In genomic region chr3:27639271-27639670, GRCh38 we compare ENCODE assay signal across 17 cellular contexts.
A peak's percentile ranks its signal among the peaks of the same experiment; 100 is the strongest.
DNase-seq lines count a peak whose midpoint lies in the region; ATAC-seq lines count a peak whose summit lies in the region.
"Had no signal": no experiment of that assay in that cellular context is flagged by ENCODE, and none has a peak within 500 bp of the region (broad histone marks: within the 10 kb centered on the region; RNA-seq: fewer than 3 reads in every experiment).

No MANE protein-coding gene starts in this region.

- H3K9ac ChIP-seq in mesendoderm (ENCODE audit: low read length) = no peak overlapping the region

- intact Hi-C loops in sciatic nerve (cut with DNase I) = no loop called here

- H3K36me3 Mint-ChIP-seq in CD8-positive, alpha-beta memory T cell = no peaks in the 10 kb centered on the region
- H3K36me3 Mint-ChIP-seq in T-helper 2 cell treated with Interferon-gamma antibody and Interleukin-4, amounts not matched to agents 5 μg/mL and 100 μg/mL, for 36 hours (ENCODE audit: low read depth) = peaks cover 3% of the 10 kb centered on the region
- no peaks in the 10 kb centered on the region for H3K36me3 Mint-ChIP-seq in memory B cell

- H3K4me3 ChIP-seq in CD8-positive, alpha-beta memory T cell (ENCODE audit: low read length) = peak overlapping the region; percentile 12
- no peak overlapping the region for H3K4me3 ChIP-seq in Jurkat, Clone E6-1 (ENCODE audit: low read length)
- H3K4me3 ChIP-seq in mesendoderm (ENCODE audit: low read length) = no peak overlapping the region
- H3K4me3 ChIP-seq: heart left ventricle, left ventricle myocardium inferior, thoracic aorta had no signal

- peak overlapping the region; percentile 67 to 98 (median 88) for H3K27ac Mint-ChIP-seq in CD8-positive, alpha-beta memory T cell
- peak overlapping the region; percentile 73 for H3K27ac Mint-ChIP-seq in T-helper 2 cell treated with Interferon-gamma antibody and Interleukin-4, amounts not matched to agents 5 μg/mL and 100 μg/mL, for 36 hours
- peak overlapping the region; percentile 60 for H3K27ac Mint-ChIP-seq in memory B cell

- H3K4ac ChIP-seq in mesendoderm (ENCODE audit: low read depth, low read length) = no peak overlapping the region

- no CpG with 5 or more reads among the region's 2 CpGs for WGBS in mesendoderm (ENCODE audit: extremely low coverage, insufficient coverage, low lambda C conversion rate)

- CTCF ChIA-PET in CD8-positive, alpha-beta memory T cell (lab: Charles Lee) = no interaction called here

- H3K23ac ChIP-seq in mesendoderm (ENCODE audit: low read length) = no peak overlapping the region

- H3K9me3 ChIP-seq in CD8-positive, alpha-beta memory T cell (ENCODE audit: low read length) = no peaks in the 10 kb centered on the region
- H3K9me3 ChIP-seq: heart left ventricle, left ventricle myocardium inferior, thoracic aorta had no signal

- no peak overlapping the region for H3K18ac ChIP-seq in mesendoderm (ENCODE audit: low read length)

- H3K4me1 Mint-ChIP-seq in CD8-positive, alpha-beta memory T cell = peaks cover 15 to 32% (median 31%) of the 10 kb centered on the region in 3 donors
- H3K4me1 Mint-ChIP-seq in T-helper 2 cell treated with Interferon-gamma antibody and Interleukin-4, amounts not matched to agents 5 μg/mL and 100 μg/mL, for 36 hours (ENCODE audit: low read depth) = peaks cover 16% of the 10 kb centered on the region
- peaks cover 6% of the 10 kb centered on the region for H3K4me1 Mint-ChIP-seq in memory B cell

- no peak overlapping the region for H4K5ac ChIP-seq in mesendoderm (ENCODE audit: low read length)

- peak in 3 of 5 donors; percentile 34 to 51 (median 34) for DNase-seq in CD8-positive, alpha-beta memory T cell
- DNase-seq in Jurkat, Clone E6-1 (ENCODE audit: low read depth, low spot score) = peak; percentile 68
- peak; percentile 10 for DNase-seq in T-helper 2 cell treated with Interferon-gamma antibody and Interleukin-4, amounts not matched to agents 5 μg/mL and 100 μg/mL, for 36 hours (ENCODE audit: low spot score)
- DNase-seq in memory B cell (ENCODE audit: low spot score in 2 of 2) (no peak), NK-92 (lab: John Stamatoyannopoulos, UW; ENCODE audit: unreplicated experiment) (no peak), mesendoderm (no peak), sciatic nerve (ENCODE audit: low spot score) (no peak), substantia nigra (lab: John Stamatoyannopoulos, UW) (no peak)
- DNase-seq: activated CD8-positive, alpha-beta memory T cell treated with anti-CD3 and anti-CD28 coated beads, Interleukin-2, amount 50 U/mL, for 48 hours; COR-L47; heart left ventricle; KBM-7; left ventricle myocardium inferior; PC-3; T-helper 9 cell had no signal

- H2AK5ac ChIP-seq in mesendoderm (ENCODE audit: low read length) = no peak overlapping the region

- no peak overlapping the region for H2BK15ac ChIP-seq in mesendoderm (replicated peaks; ENCODE audit: low read depth)

- peaks cover 0 to 3% of the 10 kb centered on the region in 2 donors for H3K27me3 Mint-ChIP-seq in CD8-positive, alpha-beta memory T cell
- peaks cover 2% of the 10 kb centered on the region for H3K27me3 Mint-ChIP-seq in T-helper 2 cell treated with Interferon-gamma antibody and Interleukin-4, amounts not matched to agents 5 μg/mL and 100 μg/mL, for 36 hours (ENCODE audit: low read depth)
- H3K27me3 Mint-ChIP-seq in memory B cell = no peaks in the 10 kb centered on the region

- H3K56ac ChIP-seq in mesendoderm (ENCODE audit: low read length) = no peak overlapping the region

- H3K79me1 ChIP-seq in mesendoderm (ENCODE audit: low read length) = no peaks in the 10 kb centered on the region

- no peak overlapping the region for H2BK120ac ChIP-seq in mesendoderm (ENCODE audit: low read depth, low read length)

- H3K36me3 ChIP-seq in CD8-positive, alpha-beta memory T cell (ENCODE audit: insufficient read depth, low read length) = no peaks in the 10 kb centered on the region
- no peaks in the 10 kb centered on the region for H3K36me3 ChIP-seq in mesendoderm (ENCODE audit: control insufficient read depth, insufficient read depth, low read length)
- H3K36me3 ChIP-seq: heart left ventricle, left ventricle myocardium inferior, thoracic aorta had no signal

- H4K8ac ChIP-seq in mesendoderm (ENCODE audit: low read depth, low read length) = no peak overlapping the region

- H3K9me3 Mint-ChIP-seq in CD8-positive, alpha-beta memory T cell = no peaks in the 10 kb centered on the region
- H3K9me3 Mint-ChIP-seq in T-helper 2 cell treated with Interferon-gamma antibody and Interleukin-4, amounts not matched to agents 5 μg/mL and 100 μg/mL, for 36 hours = peaks cover 4% of the 10 kb centered on the region
- H3K9me3 Mint-ChIP-seq in memory B cell = no peaks in the 10 kb centered on the region

- H3K79me2 ChIP-seq in mesendoderm (ENCODE audit: control insufficient read depth, insufficient read depth, low read length) = no peaks in the 10 kb centered on the region

- no peaks in the 10 kb centered on the region for H3K27me3 ChIP-seq in CD8-positive, alpha-beta memory T cell (ENCODE audit: insufficient read depth, low read length, poor library complexity, severe bottlenecking)
- H3K27me3 ChIP-seq in mesendoderm (ENCODE audit: insufficient read depth, low read length, poor library complexity) = no peaks in the 10 kb centered on the region
- H3K27me3 ChIP-seq: heart left ventricle had no signal

- H3K4me3 Mint-ChIP-seq in CD8-positive, alpha-beta memory T cell = peak overlapping the region; percentile 13 to 63 (median 48)
- H3K4me3 Mint-ChIP-seq in T-helper 2 cell treated with Interferon-gamma antibody and Interleukin-4, amounts not matched to agents 5 μg/mL and 100 μg/mL, for 36 hours = peak overlapping the region; percentile 42
- H3K4me3 Mint-ChIP-seq in memory B cell = no peak overlapping the region

- no peak overlapping the region for H2BK5ac ChIP-seq in mesendoderm (ENCODE audit: low read length)

- no peak overlapping the region for H3K27ac ChIP-seq in CD8-positive, alpha-beta memory T cell (ENCODE audit: low read depth, low read length)
- H3K27ac ChIP-seq in mesendoderm (ENCODE audit: low read depth, low read length) = no peak overlapping the region
- no peak overlapping the region for H3K27ac ChIP-seq in substantia nigra (ENCODE audit: low read depth, low read length, poor library complexity, severe bottlenecking)
- H3K27ac ChIP-seq: epithelial cell of prostate, left ventricle myocardium inferior had no signal

- ATAC-seq in memory B cell (ENCODE audit: low read depth) = peak; percentile 87
- ATAC-seq in sciatic nerve = no peak
- ATAC-seq: heart left ventricle, PC-3 had no signal

- H3K4me2 ChIP-seq in mesendoderm (ENCODE audit: low read length) = no peak overlapping the region

- POLR2A ChIA-PET in CD8-positive, alpha-beta memory T cell (lab: Charles Lee) = no interaction called here

- peaks cover 21% of the 10 kb centered on the region for H3K4me1 ChIP-seq in CD8-positive, alpha-beta memory T cell (ENCODE audit: insufficient read depth, low read length)
- no peaks in the 10 kb centered on the region for H3K4me1 ChIP-seq in mesendoderm (ENCODE audit: control insufficient read depth, low read depth, low read length)
- H3K4me1 ChIP-seq: left ventricle myocardium inferior had no signal

Comparison
In these comparisons a context has a peak if more than half of its experiments do, and no peak if none do; other contexts are left out.
1. DNase-seq: peak in CD8-positive, alpha-beta memory T cell (3 of 5), Jurkat, Clone E6-1 (single experiment) and T-helper 2 cell treated with Interferon-gamma antibody and Interleukin-4, amounts not matched to agents 5 μg/mL and 100 μg/mL, for 36 hours (single experiment); none in memory B cell (0 of 2), NK-92 (single experiment), mesendoderm (single experiment), sciatic nerve (single experiment) and substantia nigra (0 of 49).
2. Peak in every context shown above with its lines, with median percentiles within 50 percentile points of each other: H3K27ac Mint-ChIP-seq.